In genomic region chr6:14802761-14803160, GRCh38 we compare ENCODE assay signal across 22 cellular contexts.
"Had no signal": no experiment of that assay in that cellular context is flagged by ENCODE, and none has a peak within 500 bp of the region (broad histone marks: within the 10 kb centered on the region; RNA-seq: fewer than 3 reads in every experiment).

No MANE protein-coding gene starts in this region.

- H3K9me3 Mint-ChIP-seq: natural killer cell treated with Interleukin-12 subunit alpha and Interleukin-12 subunit beta and Interleukin-15 and Interleukin-18, amount 100 ng/mL, for 72 hours had no signal

- H3K27ac ChIP-seq: hepatocyte, left ventricle myocardium inferior, lower lobe of right lung, neutrophil, sigmoid colon, skin epidermis had no signal

- H3K27ac Mint-ChIP-seq: memory B cell; natural killer cell treated with Interleukin-12 subunit alpha and Interleukin-12 subunit beta and Interleukin-15 and Interleukin-18, amount 100 ng/mL, for 72 hours had no signal

- H2AFZ ChIP-seq: hepatocyte had no signal

- H3K4me2 ChIP-seq: hepatocyte had no signal

- DNase-seq: cortex of kidney; dorsolateral prefrontal cortex; effector CD8-positive, alpha-beta T cell; foreskin melanocyte; head of caudate nucleus; kidney; left cardiac atrium; left ventricle myocardium inferior; lower lobe of right lung; midbrain; sigmoid colon; stimulated activated CD4-positive, alpha-beta T cell treated with anti-CD3 and anti-CD28 coated beads, Interleukin-2, amount 100 ng/mL, for 24 hours; stimulated activated CD4-positive, alpha-beta T cell treated with anti-CD3 and anti-CD28 coated beads, Interleukin-4, amount 100 ng/mL, for 4 hours; stimulated activated naive CD4-positive, alpha-beta T cell; stomach; substantia nigra; trophoblast cell had no signal

- H3K4me3 Mint-ChIP-seq: memory B cell; natural killer cell treated with Interleukin-12 subunit alpha and Interleukin-12 subunit beta and Interleukin-15 and Interleukin-18, amount 100 ng/mL, for 72 hours had no signal

- H3K4me3 ChIP-seq: dorsolateral prefrontal cortex, hepatocyte, left ventricle myocardium inferior, lower lobe of right lung, sigmoid colon, skin epidermis, stomach had no signal

- H3K9me3 ChIP-seq: lower lobe of right lung, neutrophil, sigmoid colon, stomach had no signal

- H3K79me2 ChIP-seq: hepatocyte had no signal

- H3K36me3 ChIP-seq: left ventricle myocardium inferior, lower lobe of right lung, neutrophil, sigmoid colon, stomach had no signal

- H3K36me3 Mint-ChIP-seq: natural killer cell treated with Interleukin-12 subunit alpha and Interleukin-12 subunit beta and Interleukin-15 and Interleukin-18, amount 100 ng/mL, for 72 hours had no signal

- H3K27me3 ChIP-seq: dorsolateral prefrontal cortex, hepatocyte, neutrophil, sigmoid colon, stomach had no signal
